1 cellular context compared by ENCODE assay signal in genomic region chr15:88803241-88803919, GRCh38.
TF ChIP-seq lines count a peak whose summit lies in the region.

Gene ACAN (plus strand): TSS chr15:88803436. CDS start chr15:88836207, 32,771 bp downstream.

TF ChIP-seq in GM23338, 12 proteins besides CTCF, POLR2A, EP300 and RAD21 (continued from another document):
- TF ChIP-seq ZNF462 (CRISPR knock-in tag; IDR thresholded peaks at IDR 0.05) (no peak), CREB1 (CRISPR knock-in tag; IDR thresholded peaks at IDR 0.05; ENCODE audit: low read depth) (no peak), ZNF114 (CRISPR knock-in tag; IDR thresholded peaks at IDR 0.05) (no peak), NANOG (IDR thresholded peaks at IDR 0.05; ENCODE audit: borderline replicate concordance) (no peak), EZH2 (IDR thresholded peaks at IDR 0.05; ENCODE audit: low read depth, unreplicated experiment) (peak; percentile 66), STAT1 (IDR thresholded peaks at IDR 0.05; ENCODE audit: unreplicated experiment) (no peak), POLR2AphosphoS5 (IDR thresholded peaks at IDR 0.05; ENCODE audit: low read depth) (no peak; the same call in 1 of the 2 replicates)
